ENCODE assay signal across 8 cellular contexts in genomic region chr2:159118115-159118858, GRCh38.
DNase-seq lines count a peak whose midpoint lies in the region; ATAC-seq and TF ChIP-seq lines count a peak whose summit lies in the region.

No MANE protein-coding gene starts in this region.

- peaks cover 3% of the 10 kb centered on the region for H3K27me3 Mint-ChIP-seq in nephron progenitor cell (ENCODE audit: low read depth, poor library complexity)
- H3K27me3 Mint-ChIP-seq in stimulated activated naive CD8-positive, alpha-beta T cell treated with anti-CD3 and anti-CD28 coated beads, Interleukin-15, amount 100 ng/mL, for 72 hours = no peaks in the 10 kb centered on the region

- no peak overlapping the region for H3K4me3 Mint-ChIP-seq in nephron progenitor cell
- H3K4me3 Mint-ChIP-seq in stimulated activated naive CD8-positive, alpha-beta T cell treated with anti-CD3 and anti-CD28 coated beads, Interleukin-15, amount 100 ng/mL, for 72 hours = no peak overlapping the region

- peaks cover 23% of the 10 kb centered on the region for H3K9me3 Mint-ChIP-seq in nephron progenitor cell
- H3K9me3 Mint-ChIP-seq in stimulated activated naive CD8-positive, alpha-beta T cell treated with anti-CD3 and anti-CD28 coated beads, Interleukin-15, amount 100 ng/mL, for 72 hours = no peaks in the 10 kb centered on the region

- peak; percentile 94 for TF ChIP-seq CTCF in nephron progenitor cell (IDR thresholded peaks at IDR 0.05)

- H3K27ac Mint-ChIP-seq in nephron progenitor cell = peak overlapping the region; percentile 97
- no peak overlapping the region for H3K27ac Mint-ChIP-seq in stimulated activated naive CD8-positive, alpha-beta T cell treated with anti-CD3 and anti-CD28 coated beads, Interleukin-15, amount 100 ng/mL, for 72 hours

- peaks cover 78% of the 10 kb centered on the region for H3K36me3 Mint-ChIP-seq in nephron progenitor cell (ENCODE audit: low read depth)

- DNase-seq in DMS114 treated with DMSO at 0.1 percent for 48 hours (lab: John Stamatoyannopoulos, UW; ENCODE audit: unreplicated experiment) (peak; percentile 57), HT1080 (ENCODE audit: low read depth) (peak; percentile 80), OCI-M2 (lab: John Stamatoyannopoulos, UW; ENCODE audit: unreplicated experiment) (peak; percentile 40), activated T-cell treated with anti-CD3 and anti-CD28 coated beads for 24 hours (ENCODE audit: low read depth) (peak; percentile 70), fibroblast of gingiva (ENCODE audit: low read depth) (peak; percentile 73), nephron progenitor cell (peak; percentile 90)
- DNase-seq in stimulated activated naive CD8-positive, alpha-beta T cell treated with anti-CD3 and anti-CD28 coated beads, Interleukin-15, amount 100 ng/mL, for 72 hours = peak; percentile 72 to 76

- ATAC-seq in GM21381 (IDR thresholded peaks at IDR 0.05; ENCODE audit: unreplicated experiment) = peak; percentile 87
- ATAC-seq in stimulated activated naive CD8-positive, alpha-beta T cell treated with anti-CD3 and anti-CD28 coated beads, Interleukin-15, amount 100 ng/mL, for 72 hours = peak; percentile 87

- peaks cover 53% of the 10 kb centered on the region for H3K4me1 Mint-ChIP-seq in nephron progenitor cell
- peaks cover 7% of the 10 kb centered on the region for H3K4me1 Mint-ChIP-seq in stimulated activated naive CD8-positive, alpha-beta T cell treated with anti-CD3 and anti-CD28 coated beads, Interleukin-15, amount 100 ng/mL, for 72 hours

Comparison
In these comparisons a context has a peak if more than half of its experiments do, and no peak if none do; other contexts are left out.
1. Peak in every context shown above with its lines: DNase-seq and ATAC-seq.
2. DNase-seq: peak in every context shown above with its lines; median percentile 90 in nephron progenitor cell; 80 in HT1080; 74 in stimulated activated naive CD8-positive, alpha-beta T cell treated with anti-CD3 and anti-CD28 coated beads, Interleukin-15, amount 100 ng/mL, for 72 hours; 73 in fibroblast of gingiva; 70 in activated T-cell treated with anti-CD3 and anti-CD28 coated beads for 24 hours; 57 in DMS114 treated with DMSO at 0.1 percent for 48 hours; 40 in OCI-M2.